In the genomic region with DNA sequence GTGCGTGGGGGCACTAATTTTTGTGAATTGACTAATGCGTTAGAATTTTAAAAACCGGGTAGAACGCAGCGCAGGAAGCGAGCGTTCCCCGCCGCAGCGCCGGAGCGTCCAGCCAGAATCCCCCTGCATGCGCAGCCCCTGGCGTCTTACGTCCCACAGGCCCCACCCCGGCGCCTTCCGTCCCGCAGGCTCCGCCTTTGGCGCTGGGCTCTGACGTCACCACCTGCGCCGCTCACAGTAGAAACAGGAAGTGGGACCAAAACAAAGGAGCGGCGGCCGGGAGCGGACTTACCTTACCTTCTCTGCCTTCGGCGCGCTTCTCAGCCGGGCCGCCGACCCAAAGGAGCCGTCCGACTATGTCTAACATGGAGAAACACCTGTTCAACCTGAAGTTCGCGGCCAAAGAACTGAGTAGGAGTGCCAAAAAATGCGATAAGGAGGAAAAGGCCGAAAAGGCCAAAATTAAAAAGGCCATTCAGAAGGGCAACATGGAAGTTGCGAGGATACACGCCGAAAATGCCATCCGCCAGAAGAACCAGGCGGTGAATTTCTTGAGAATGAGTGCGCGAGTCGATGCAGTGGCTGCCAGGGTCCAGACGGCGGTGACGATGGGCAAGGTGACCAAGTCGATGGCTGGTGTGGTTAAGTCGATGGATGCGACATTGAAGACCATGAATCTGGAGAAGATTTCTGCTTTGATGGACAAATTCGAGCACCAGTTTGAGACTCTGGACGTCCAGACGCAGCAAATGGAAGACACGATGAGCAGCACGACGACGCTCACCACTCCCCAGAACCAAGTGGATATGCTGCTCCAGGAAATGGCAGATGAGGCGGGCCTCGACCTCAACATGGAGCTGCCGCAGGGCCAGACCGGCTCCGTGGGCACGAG, we compare ENCODE assay signal across 8 cellular contexts. TPM values are rescaled to one million over a fixed set of nuclear protein-coding genes. Genes with fewer than 3 reads are reported as not detected.
A peak's percentile ranks its signal among the peaks of the same experiment; 100 is the strongest.
DNase-seq lines count a peak whose midpoint lies in the region; ATAC-seq, FAIRE-seq and TF ChIP-seq lines count a peak whose summit lies in the region.

A gene with protein sequence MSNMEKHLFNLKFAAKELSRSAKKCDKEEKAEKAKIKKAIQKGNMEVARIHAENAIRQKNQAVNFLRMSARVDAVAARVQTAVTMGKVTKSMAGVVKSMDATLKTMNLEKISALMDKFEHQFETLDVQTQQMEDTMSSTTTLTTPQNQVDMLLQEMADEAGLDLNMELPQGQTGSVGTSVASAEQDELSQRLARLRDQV (plus strand): TSS at position 258 of the 892 bp plus-strand sequence. CDS start 99 bp downstream, at position 357.

- WGBS in mammary epithelial cell (ENCODE audit: low coverage, missing lambda C conversion rate): 1% methylated on average over 39 of the region's 67 CpGs
- WGBS in small intestine, 3 donors: 0 to 1% (median 0%) methylated on average over 67 of the region's 67 CpGs

- ATAC-seq in GM18868 (IDR thresholded peaks at IDR 0.05; ENCODE audit: unreplicated experiment) (peak; percentile 97), HG03108 (IDR thresholded peaks at IDR 0.05; ENCODE audit: unreplicated experiment) (peak; percentile 91)

- H2AFZ ChIP-seq in mammary epithelial cell (ENCODE audit: low read depth, low read length): peak within 1 kb of the TSS; percentile 65

- intact Hi-C loops in A673 (cut with micrococcal nuclease; ENCODE audit: unreplicated experiment): loop anchor here (10.0 kb wide), 1 partner anchor 133 kb away; the partner anchor contains the start of gene IMPA2
- intact Hi-C loops in mammary epithelial cell (cut with micrococcal nuclease): loop anchor here (1.0 to 10.0 kb wide), 4 partner anchors 57 to 423 kb away; partner anchors contain the start of genes IMPA2 and MPPE1

- no peaks in the 10 kb centered on the region for H4K20me1 ChIP-seq in mammary epithelial cell (ENCODE audit: insufficient read depth, low read length)

- TF ChIP-seq CTCF in A673 (conservative IDR thresholded peaks at IDR 0.05; ENCODE audit: low read depth, low read length): no peak
- no peak for TF ChIP-seq CTCF in WERI-Rb-1 (IDR thresholded peaks at IDR 0.05; ENCODE audit: low read depth, low read length)
- TF ChIP-seq CTCF in mammary epithelial cell (conservative IDR thresholded peaks at IDR 0.05 in 1 of 2, IDR thresholded peaks at IDR 0.05 in 1 of 2; ENCODE audit: extremely low read depth in 1 of 2, insufficient read depth in 1 of 2, low read depth in 1 of 2, low read length in 2 of 2): no peak

- peak within 1 kb of the TSS; percentile 91 for H3K4me2 ChIP-seq in mammary epithelial cell (ENCODE audit: insufficient read depth, low read depth, low read length)

- H3K36me3 ChIP-seq in A673 (ENCODE audit: insufficient read depth, low read length, poor library complexity, severe bottlenecking) (no peaks in the 10 kb centered on the region), WERI-Rb-1 (peaks cover 6% of the 10 kb centered on the region), mammary epithelial cell (ENCODE audit: insufficient read depth, low read length) (no peaks in the 10 kb centered on the region), iPS-20b (ENCODE audit: insufficient read depth, low read depth, low read length) (no peaks in the 10 kb centered on the region), small intestine (ENCODE audit: control insufficient read depth in 2 of 2, insufficient read depth in 2 of 2, low read length in 2 of 2) (no peaks in the 10 kb centered on the region)

- no peak for FAIRE-seq in small intestine (lab: Jason Lieb, UNC)

- dilution Hi-C loops in mammary epithelial cell (cut with HindIII; ENCODE audit: low sequenced_read_pairs): no loop called here

- CTCF ChIA-PET in A673 (lab: Charles Lee) (interaction anchor here (0.6 kb wide), 1 partner anchor 12 kb away, joined by 3 read pairs; no protein-coding TSS in a partner anchor), mammary epithelial cell (lab: Charles Lee; ENCODE audit: low non-redundant PET) (no interaction called here)

- peak within 1 kb of the TSS; percentile 80 for H3K27ac ChIP-seq in A673 (ENCODE audit: low read depth, low read length, poor library complexity, severe bottlenecking)
- H3K27ac ChIP-seq in WERI-Rb-1: peak within 1 kb of the TSS; percentile 69
- H3K27ac ChIP-seq in mammary epithelial cell (ENCODE audit: insufficient read depth, low read depth, low read length): peak within 1 kb of the TSS; percentile 96
- H3K27ac ChIP-seq in iPS-20b (ENCODE audit: low read length): peak within 1 kb of the TSS; percentile 72
- peak within 1 kb of the TSS; percentile 87 to 98 for H3K27ac ChIP-seq in small intestine (ENCODE audit: low read depth in 1 of 2, low read length in 1 of 2)

- peak within 1 kb of the TSS; percentile 82 for H3K4me3 ChIP-seq in A673 (ENCODE audit: low read depth, low read length, poor library complexity, severe bottlenecking)
- peak within 1 kb of the TSS; percentile 95 for H3K4me3 ChIP-seq in WERI-Rb-1 (ENCODE audit: low read depth, low read length)
- H3K4me3 ChIP-seq in mammary epithelial cell (replicated peaks in 1 of 3; ENCODE audit: insufficient read depth in 1 of 3, low read depth in 2 of 3, low read length in 3 of 3): peak within 1 kb of the TSS; percentile 55 to 85 (median 77)
- peak within 1 kb of the TSS; percentile 99 for H3K4me3 ChIP-seq in iPS-20b (ENCODE audit: low read length)
- H3K4me3 ChIP-seq in small intestine (ENCODE audit: low read depth in 1 of 2, low read length in 2 of 2): peak within 1 kb of the TSS; percentile 67 to 91

- H3K9me3 ChIP-seq in A673 (ENCODE audit: low read depth, low read length, poor library complexity, severe bottlenecking): no peaks in the 10 kb centered on the region
- no peaks in the 10 kb centered on the region for H3K9me3 ChIP-seq in WERI-Rb-1 (ENCODE audit: severe bottlenecking)
- no peaks in the 10 kb centered on the region for H3K9me3 ChIP-seq in mammary epithelial cell (replicated peaks; ENCODE audit: insufficient read depth, low read length)
- no peaks in the 10 kb centered on the region for H3K9me3 ChIP-seq in iPS-20b (ENCODE audit: insufficient read depth, low read depth, low read length)
- no peaks in the 10 kb centered on the region for H3K9me3 ChIP-seq in small intestine (ENCODE audit: control insufficient read depth, low read depth)

- DNase-seq in A673 (ENCODE audit: low spot score): peak; percentile 98
- DNase-seq in NCI-H2196 treated with DMSO at 0.1 percent for 48 hours (lab: John Stamatoyannopoulos, UW; ENCODE audit: unreplicated experiment): peak; percentile 96
- DNase-seq in WERI-Rb-1: peak; percentile 95
- peak; percentile 95 for DNase-seq in mammary epithelial cell
- DNase-seq in small intestine: peak; percentile 96

- H3K27me3 ChIP-seq in A673 (replicated peaks; ENCODE audit: insufficient read depth, low read depth, low read length, poor library complexity): peaks cover 4% of the 10 kb centered on the region
- no peaks in the 10 kb centered on the region for H3K27me3 ChIP-seq in WERI-Rb-1 (ENCODE audit: insufficient read depth, low read depth, severe bottlenecking)
- H3K27me3 ChIP-seq in mammary epithelial cell (ENCODE audit: insufficient read depth, low read length): no peaks in the 10 kb centered on the region
- no peaks in the 10 kb centered on the region for H3K27me3 ChIP-seq in iPS-20b (ENCODE audit: insufficient read depth, low read length)
- no peaks in the 10 kb centered on the region for H3K27me3 ChIP-seq in small intestine (ENCODE audit: control insufficient read depth in 2 of 2, insufficient read depth in 2 of 2, low read length in 2 of 2)

- H3K79me2 ChIP-seq in mammary epithelial cell (ENCODE audit: insufficient read depth, low read length): peaks cover 49% of the 10 kb centered on the region

- peak within 1 kb of the TSS; percentile 97 for H3K9ac ChIP-seq in mammary epithelial cell (ENCODE audit: insufficient read depth, low read length)
- peak within 1 kb of the TSS; percentile 97 for H3K9ac ChIP-seq in iPS-20b (ENCODE audit: low read depth, low read length)

- TSS peak; percentile 82 for BruUV-seq in A673 (replicated peaks; lab: Mats Ljungman, UMichigan)
- BruUV-seq in mammary epithelial cell (replicated peaks; lab: Mats Ljungman, UMichigan): TSS peak; percentile 69

- H3K4me1 ChIP-seq in A673 (ENCODE audit: insufficient read depth, low read length, poor library complexity, severe bottlenecking) (peaks cover 3% of the 10 kb centered on the region), mammary epithelial cell (ENCODE audit: insufficient read depth, low read length) (peaks cover 20% of the 10 kb centered on the region), iPS-20b (ENCODE audit: insufficient read depth, low read length) (peaks cover 10% of the 10 kb centered on the region; the same call in 1 of the 2 replicates), small intestine (ENCODE audit: control insufficient read depth in 2 of 2, insufficient read depth in 1 of 2, low read depth in 1 of 2, low read length in 1 of 2) (peaks cover 0 to 9% of the 10 kb centered on the region in 2 donors)

- POLR2A ChIA-PET in A673 (lab: Charles Lee; ENCODE audit: low non-redundant PET): no interaction called here

- in situ Hi-C loops in mammary epithelial cell (cut with MboI; ENCODE audit: low sequenced_read_pairs in 2 of 2): loop anchor here in 1 of 2 donors (25.0 kb wide), 1 partner anchor 189 kb away; no protein-coding TSS in a partner anchor

RNA-seq across cellular contexts. Expression of the gene that starts here (rescaled TPM):
- 17.1 and 19.1 TPM in 2 replicates for total RNA-seq in A673 (2021)
- 10 to 100 TPM; 46.7 to 76.5 TPM for total RNA-seq in mammary epithelial cell
- 25.7 TPM for polyA plus RNA-seq in mammary epithelial cell
- 49.5 TPM for polyA minus RNA-seq in mammary epithelial cell
- 10 to 100 TPM; 38.1 to 71.3 (median 64.9) TPM for polyA plus RNA-seq in small intestine

Comparison
In these comparisons a context has a peak if more than half of its experiments do, and no peak if none do; other contexts are left out.
1. Peak in every context shown above with its lines: DNase-seq, ATAC-seq, H3K4me3 ChIP-seq and H3K27ac ChIP-seq.